In the genomic region with DNA sequence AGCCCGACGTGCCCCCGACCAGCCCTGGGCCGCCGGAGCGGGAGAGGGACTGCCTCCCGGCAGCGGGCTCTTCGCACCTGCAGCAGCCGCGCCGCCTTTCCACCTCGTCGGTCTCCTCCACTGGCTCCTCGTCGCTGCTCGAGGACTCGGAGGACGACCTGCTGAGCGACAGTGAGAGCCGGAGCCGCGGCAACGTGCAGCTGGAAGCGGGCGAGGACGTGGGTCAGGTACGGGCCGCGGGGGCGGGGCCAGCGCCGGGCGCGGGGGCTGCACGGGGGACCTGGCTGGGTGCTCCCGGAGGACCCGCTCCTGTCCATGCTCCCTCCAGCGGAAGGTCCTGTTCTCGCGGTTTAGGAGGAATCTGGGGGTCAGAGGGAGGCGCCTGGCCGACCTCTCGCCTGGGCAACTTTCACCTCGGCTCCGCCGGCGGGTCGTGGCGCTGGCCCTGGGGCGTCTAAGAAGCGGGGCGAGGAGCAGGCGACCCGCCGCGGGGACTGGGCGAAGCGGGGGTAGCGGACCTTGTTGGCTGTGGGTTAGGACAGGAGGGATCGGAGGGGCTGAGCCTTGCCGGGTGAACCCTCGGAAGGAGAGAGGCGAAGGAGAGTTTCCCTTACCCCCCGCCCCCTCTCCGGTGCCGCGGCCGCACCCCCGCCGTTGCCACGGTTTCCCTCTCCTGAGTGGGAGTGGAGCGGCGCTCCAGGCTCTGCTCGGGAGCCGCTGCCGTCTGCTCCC, we compare ENCODE assay signal across 8 cellular contexts. TPM values are rescaled to one million over a fixed set of nuclear protein-coding genes. Genes with fewer than 3 reads are reported as not detected.
DNase-seq lines count a peak whose midpoint lies in the region; ATAC-seq and TF ChIP-seq lines count a peak whose summit lies in the region.

No MANE protein-coding gene starts in this region.

- peak overlapping the region; percentile 39 for H3K4me3 ChIP-seq in CD8-positive, alpha-beta memory T cell (ENCODE audit: low read length)
- H3K4me3 ChIP-seq in esophagus squamous epithelium (peak overlapping the region; percentile 45 to 81 (median 65)), trophoblast cell (ENCODE audit: low read depth, low read length) (peak overlapping the region; percentile 39)

- H3K4ac ChIP-seq in trophoblast cell (ENCODE audit: low read depth, low read length), result no peak overlapping the region

- H3K4me1 Mint-ChIP-seq in CD8-positive, alpha-beta memory T cell, result peaks cover 12 to 27% (median 18%) of the 10 kb centered on the region in 3 donors
- peaks cover 6% of the 10 kb centered on the region for H3K4me1 Mint-ChIP-seq in glutamatergic neuron (ENCODE audit: low read depth, unreplicated experiment)

- no peak overlapping the region for H3K18ac ChIP-seq in trophoblast cell (ENCODE audit: low read length)

- peaks cover 32% of the 10 kb centered on the region for H3K27me3 ChIP-seq in CD8-positive, alpha-beta memory T cell (ENCODE audit: insufficient read depth, low read length, poor library complexity, severe bottlenecking)
- H3K27me3 ChIP-seq in esophagus squamous epithelium, result peaks cover 4 to 95% (median 15%) of the 10 kb centered on the region in 4 donors
- H3K27me3 ChIP-seq in trophoblast cell (ENCODE audit: insufficient read depth, low read length), result peaks cover 57% of the 10 kb centered on the region

- no peak overlapping the region for H2BK12ac ChIP-seq in trophoblast cell (ENCODE audit: low read length)

- H3K9ac ChIP-seq in trophoblast cell (ENCODE audit: low read length), result no peak overlapping the region

- DNase-seq in CD8-positive, alpha-beta memory T cell, result peak in 2 of 5 donors; percentile 27 to 59
- DNase-seq in activated CD4-positive, alpha-beta T cell treated with anti-CD3 and anti-CD28 coated beads for 48 hours, result peak; percentile 67
- no peak for DNase-seq in esophagus squamous epithelium (lab: John Stamatoyannopoulos, UW)
- peak in 1 of 2 donors; percentile 36 for DNase-seq in trophoblast cell
- DNase-seq in glutamatergic neuron, result no peak
- no peak for DNase-seq in H4 (ENCODE audit: low spot score)

- H3K36me3 ChIP-seq in CD8-positive, alpha-beta memory T cell (ENCODE audit: insufficient read depth, low read length), result no peaks in the 10 kb centered on the region
- H3K36me3 ChIP-seq in esophagus squamous epithelium (no peaks in the 10 kb centered on the region), trophoblast cell (ENCODE audit: control insufficient read depth in 1 of 2, insufficient read depth in 2 of 2, low read length in 2 of 2) (no peaks in the 10 kb centered on the region)

- no peak overlapping the region for H3K23ac ChIP-seq in trophoblast cell (ENCODE audit: low read length)

- H3K4me3 Mint-ChIP-seq in CD8-positive, alpha-beta memory T cell, result peak overlapping the region; percentile 73 to 89 (median 76)
- no peak overlapping the region for H3K4me3 Mint-ChIP-seq in glutamatergic neuron (ENCODE audit: unreplicated experiment)

- intact Hi-C loops in esophagus squamous epithelium (cut with DNase I), result no loop called here

- peak overlapping the region; percentile 94 for H3K4me2 ChIP-seq in trophoblast cell (ENCODE audit: low read length)

- ATAC-seq in GM19452 (IDR thresholded peaks at IDR 0.05; ENCODE audit: unreplicated experiment) (peak; percentile 20), HG03565 (IDR thresholded peaks at IDR 0.05; ENCODE audit: unreplicated experiment) (peak; percentile 13)

- H3K9me3 Mint-ChIP-seq in CD8-positive, alpha-beta memory T cell, result no peaks in the 10 kb centered on the region
- peaks cover 8% of the 10 kb centered on the region for H3K9me3 Mint-ChIP-seq in glutamatergic neuron (ENCODE audit: unreplicated experiment)

- H3K79me2 ChIP-seq in trophoblast cell (ENCODE audit: control insufficient read depth, insufficient read depth, low read length, poor library complexity), result no peaks in the 10 kb centered on the region

- TF ChIP-seq CTCF in esophagus squamous epithelium (IDR thresholded peaks at IDR 0.05) (no peak), glutamatergic neuron (IDR thresholded peaks at IDR 0.05; ENCODE audit: partially characterized antibody, unreplicated experiment) (no peak)

- POLR2A ChIA-PET in CD8-positive, alpha-beta memory T cell (lab: Charles Lee), result interaction anchor here (1.3 to 1.5 kb wide), 2 partner anchors 12 to 63 kb away, joined by 3 read pairs; no protein-coding TSS in a partner anchor

- H3K9me3 ChIP-seq in CD8-positive, alpha-beta memory T cell (ENCODE audit: low read length), result no peaks in the 10 kb centered on the region
- no peaks in the 10 kb centered on the region for H3K9me3 ChIP-seq in esophagus squamous epithelium
- H3K9me3 ChIP-seq in trophoblast cell (ENCODE audit: insufficient read depth, low read depth, low read length), result peaks cover 4% of the 10 kb centered on the region

- WGBS in esophagus squamous epithelium, 2 donors, result no CpG with 5 or more reads among the region's 77 CpGs
- WGBS in trophoblast cell (ENCODE audit: extremely low coverage, insufficient coverage, insufficient read length), result no CpG with 5 or more reads among the region's 77 CpGs

- H2BK5ac ChIP-seq in trophoblast cell (ENCODE audit: low read depth, low read length, poor library complexity), result no peak overlapping the region

- no peak for TF ChIP-seq POLR2A in esophagus squamous epithelium (IDR thresholded peaks at IDR 0.05)

- H4K8ac ChIP-seq in trophoblast cell (ENCODE audit: low read depth, low read length), result no peak overlapping the region

- H2AFZ ChIP-seq in trophoblast cell (ENCODE audit: insufficient read depth, low read length, poor library complexity), result no peak overlapping the region

- CTCF ChIA-PET in CD8-positive, alpha-beta memory T cell (lab: Charles Lee), result no interaction called here

- H3K27ac ChIP-seq in CD8-positive, alpha-beta memory T cell (ENCODE audit: low read depth, low read length), result no peak overlapping the region
- H3K27ac ChIP-seq in esophagus squamous epithelium (no peak overlapping the region), trophoblast cell (ENCODE audit: low read depth, low read length) (no peak overlapping the region)

- no peaks in the 10 kb centered on the region for H3K79me1 ChIP-seq in trophoblast cell (ENCODE audit: low read length)

- no peak overlapping the region for H2AK5ac ChIP-seq in trophoblast cell (ENCODE audit: low read length)

- H3K4me1 ChIP-seq in CD8-positive, alpha-beta memory T cell (ENCODE audit: insufficient read depth, low read length), result peaks cover 22% of the 10 kb centered on the region
- H3K4me1 ChIP-seq in esophagus squamous epithelium (peaks cover 26 to 37% (median 32%) of the 10 kb centered on the region in 3 donors), trophoblast cell (ENCODE audit: control insufficient read depth in 1 of 2, insufficient read depth in 2 of 2, low read length in 2 of 2) (peaks cover 13 to 36% of the 10 kb centered on the region in 2 experiments)

- no peak overlapping the region for H4K12ac ChIP-seq in trophoblast cell (ENCODE audit: low read depth, low read length)

- no peak overlapping the region for H4K91ac ChIP-seq in trophoblast cell (ENCODE audit: low read depth, low read length)

- no peak overlapping the region for H3K14ac ChIP-seq in trophoblast cell (ENCODE audit: low read length)

- no peak overlapping the region for H3K27ac Mint-ChIP-seq in CD8-positive, alpha-beta memory T cell
- no peak overlapping the region for H3K27ac Mint-ChIP-seq in glutamatergic neuron (ENCODE audit: unreplicated experiment)

- H3K27me3 Mint-ChIP-seq in CD8-positive, alpha-beta memory T cell, result peaks cover 37 to 50% of the 10 kb centered on the region in 2 donors
- H3K27me3 Mint-ChIP-seq in glutamatergic neuron (ENCODE audit: unreplicated experiment), result peaks cover 29% of the 10 kb centered on the region

- no peak overlapping the region for H2BK120ac ChIP-seq in trophoblast cell (ENCODE audit: insufficient read depth, low read length, poor library complexity)

- H3K36me3 Mint-ChIP-seq in CD8-positive, alpha-beta memory T cell, result peaks cover 0 to 1% (median 0%) of the 10 kb centered on the region in 3 donors
- H3K36me3 Mint-ChIP-seq in glutamatergic neuron (ENCODE audit: unreplicated experiment), result no peaks in the 10 kb centered on the region

RNA-seq across cellular contexts. Expression of a gene that starts 0.7 kb away (rescaled TPM):
- total RNA-seq in CD8-positive, alpha-beta memory T cell, result under 1 TPM; 0.44 to 0.53 TPM
- not detected for polyA plus RNA-seq in CD8-positive, alpha-beta memory T cell
- total RNA-seq in esophagus squamous epithelium (under 1 TPM in 3 of 4 donors, not detected in 1; 0.19 to 0.76 (median 0.57) TPM), glutamatergic neuron (ENCODE audit: unreplicated experiment) (1.1 TPM)
- polyA plus RNA-seq in trophoblast cell (2013), result 0.57 and 0.81 TPM in 2 replicates
- 1.1 and 4.1 TPM in 2 replicates for total RNA-seq in H4 (2014; rRNA removed; shearing (Covaris generic))

RNA-seq across cellular contexts. Expression of a gene that starts 19.3 kb away (rescaled TPM):
- total RNA-seq in CD8-positive, alpha-beta memory T cell, result under 1 TPM; 0.27 to 0.31 TPM
- polyA plus RNA-seq in CD8-positive, alpha-beta memory T cell, result 7.3 TPM
- under 1 TPM in 2 of 4 donors, not detected in 2; 0.38 to 0.82 TPM for total RNA-seq in esophagus squamous epithelium
- polyA plus RNA-seq in trophoblast cell (2013), result 0.39 and 0.47 TPM in 2 replicates
- 3.2 TPM for total RNA-seq in glutamatergic neuron (ENCODE audit: unreplicated experiment)
- 0.21 and 0.37 TPM in 2 replicates for total RNA-seq in H4 (2014; rRNA removed; shearing (Covaris generic))

RNA-seq across cellular contexts. Expression of a gene that starts 49.7 kb away (rescaled TPM):
- 10 to 100 TPM; 64.6 to 69.3 TPM for total RNA-seq in CD8-positive, alpha-beta memory T cell
- polyA plus RNA-seq in CD8-positive, alpha-beta memory T cell, result 20.7 TPM
- total RNA-seq in esophagus squamous epithelium (10 to 100 TPM; 15.3 to 22.6 (median 19.8) TPM), glutamatergic neuron (ENCODE audit: unreplicated experiment) (48.9 TPM)
- polyA plus RNA-seq in trophoblast cell (2013), result 27.4 and 28.9 TPM in 2 replicates
- total RNA-seq in H4 (2014; rRNA removed; shearing (Covaris generic)), result 14.4 TPM in 2 replicates
